In the genomic region with DNA sequence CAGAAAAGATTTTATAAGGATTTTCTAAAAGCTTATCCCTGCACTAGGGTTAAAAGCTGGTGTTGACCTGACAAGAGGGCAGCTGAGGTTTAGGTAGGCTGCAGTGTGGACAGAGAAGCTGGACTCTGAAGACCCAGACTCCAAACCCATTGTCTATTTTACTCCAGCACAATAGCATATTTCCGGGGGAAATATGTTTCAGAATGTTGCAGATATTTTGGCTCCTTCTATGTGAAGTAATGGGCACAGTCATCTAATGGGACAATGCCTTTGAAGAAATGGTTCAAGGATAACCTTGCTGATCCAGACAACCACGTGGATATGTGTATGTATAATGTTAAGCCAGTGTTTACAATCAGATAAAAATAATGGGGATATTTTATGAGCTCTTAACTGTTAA, we compare ENCODE assay signal across 8 cellular contexts.
"Had no signal": no experiment of that assay in that cellular context is flagged by ENCODE, and none has a peak within 500 bp of the region (broad histone marks: within the 10 kb centered on the region; RNA-seq: fewer than 3 reads in every experiment).

No MANE protein-coding gene starts in this region.

- DNase-seq: GDM1, GF-D8 had no signal

- FAIRE-seq: G401.6, GM12878, GM12891, GM12892, GM18507, GM19239 had no signal

- H3K4me3 ChIP-seq: GM12878 had no signal
